Comparison of ENCODE assay signal across 5 cellular contexts in genomic region chr1:146781235-146781634, GRCh38.
DNase-seq lines count a peak whose midpoint lies in the region; ATAC-seq and TF ChIP-seq lines count a peak whose summit lies in the region.
"Not testable (repeated sequence)": the region's sequence is repeated elsewhere in the genome, so short reads cannot be mapped to it uniquely, and the experiment has no call there.

No MANE protein-coding gene starts in this region.

- H2BK15ac ChIP-seq in mesendoderm (replicated peaks; ENCODE audit: low read depth), result not testable (repeated sequence)

- H3K27ac Mint-ChIP-seq in GM23338, WTC11, endodermal cell: not testable (repeated sequence)

- not testable (repeated sequence) for H3K27me3 Mint-ChIP-seq in GM23338 (ENCODE audit: insufficient read depth, low read depth, poor library complexity); WTC11 (ENCODE audit: low read depth); endodermal cell (ENCODE audit: insufficient read depth)

- H3K9me3 ChIP-seq in endodermal cell (ENCODE audit: control insufficient read depth, low read length), result not testable (repeated sequence)

- not testable (repeated sequence) for H3K79me2 ChIP-seq in GM23338 (replicated peaks; ENCODE audit: insufficient read depth); mesendoderm (ENCODE audit: control insufficient read depth, insufficient read depth, low read length)

- H3K4me2 ChIP-seq in GM23338; mesendoderm (ENCODE audit: low read length): not testable (repeated sequence)

- CTCF ChIA-PET in WTC11 (lab: Charles Lee), result not testable (repeated sequence)

- H3K4me1 Mint-ChIP-seq in GM23338, WTC11, endodermal cell: not testable (repeated sequence)

- POLR2A ChIA-PET in WTC11 (lab: Charles Lee), result not testable (repeated sequence)

- not testable (repeated sequence) for DNase-seq in GM23338 (ENCODE audit: low spot score); WTC11 (ENCODE audit: low spot score)
- peak; percentile 6 for DNase-seq in NCI-H146 treated with DMSO at 0.1 percent for 48 hours (lab: John Stamatoyannopoulos, UW; ENCODE audit: unreplicated experiment)
- peak; percentile 59 for DNase-seq in endodermal cell
- peak; percentile 77 for DNase-seq in mesendoderm

- H3K79me1 ChIP-seq in mesendoderm (ENCODE audit: low read length), result not testable (repeated sequence)

- not testable (repeated sequence) for H2AFZ ChIP-seq in GM23338

- TF ChIP-seq CTCF in GM23338 (conservative IDR thresholded peaks at IDR 0.05; ENCODE audit: low read depth in 2 of 2); WTC11 (IDR thresholded peaks at IDR 0.05); endodermal cell (conservative IDR thresholded peaks at IDR 0.05): not testable (repeated sequence)

- H3K18ac ChIP-seq in mesendoderm (ENCODE audit: low read length), result not testable (repeated sequence)

- not testable (repeated sequence) for H3K4me3 Mint-ChIP-seq in GM23338, WTC11, endodermal cell

- 77 to 96% methylated on average over 4 to 7 of the region's 7 CpGs for WGBS in endodermal cell (ENCODE audit: insufficient coverage in 1 of 2, insufficient read length in 1 of 2), 2 experiments
- WGBS in mesendoderm (ENCODE audit: extremely low coverage, insufficient coverage, low lambda C conversion rate), result no CpG with 5 or more reads among the region's 7 CpGs

- not testable (repeated sequence) for H3K56ac ChIP-seq in mesendoderm (ENCODE audit: low read length)

- not testable (repeated sequence) for H3K9me2 ChIP-seq in GM23338 (ENCODE audit: insufficient read depth)

- not testable (repeated sequence) for H3K4ac ChIP-seq in mesendoderm (ENCODE audit: low read depth, low read length)

- not testable (repeated sequence) for H3K9ac ChIP-seq in endodermal cell (ENCODE audit: extremely low read depth, low read length, poor library complexity, severe bottlenecking); mesendoderm (ENCODE audit: low read length)

- H2AK5ac ChIP-seq in mesendoderm (ENCODE audit: low read length), result not testable (repeated sequence)

- not testable (repeated sequence) for H3F3A ChIP-seq in GM23338 (replicated peaks; ENCODE audit: low read depth)

- not testable (repeated sequence) for H3K4me3 ChIP-seq in GM23338; endodermal cell (ENCODE audit: low read length); mesendoderm (ENCODE audit: low read length)

- not testable (repeated sequence) for H4K5ac ChIP-seq in mesendoderm (ENCODE audit: low read length)

- ATAC-seq in GM23338 (peak; percentile 26; the same call in 1 of the 3 replicates), WTC11 (peak; percentile 54)

- not testable (repeated sequence) for H3K4me1 ChIP-seq in GM23338 (ENCODE audit: insufficient read depth); endodermal cell (ENCODE audit: control insufficient read depth, insufficient read depth, low read length); mesendoderm (ENCODE audit: control insufficient read depth, low read depth, low read length)

- H2BK120ac ChIP-seq in mesendoderm (ENCODE audit: low read depth, low read length), result not testable (repeated sequence)

- not testable (repeated sequence) for H3K36me3 Mint-ChIP-seq in GM23338 (ENCODE audit: low read depth); WTC11; endodermal cell (ENCODE audit: low read depth)

- H3K9me3 Mint-ChIP-seq in GM23338, WTC11, endodermal cell: not testable (repeated sequence)

- H4K8ac ChIP-seq in mesendoderm (ENCODE audit: low read depth, low read length), result not testable (repeated sequence)

- not testable (repeated sequence) for H3K36me3 ChIP-seq in GM23338 (ENCODE audit: insufficient read depth); endodermal cell (ENCODE audit: control insufficient read depth, insufficient read depth, low read length); mesendoderm (ENCODE audit: control insufficient read depth, insufficient read depth, low read length)

- H4K20me1 ChIP-seq in GM23338 (replicated peaks; ENCODE audit: insufficient read depth), result not testable (repeated sequence)

- not testable (repeated sequence) for H3K27me3 ChIP-seq in GM23338 (ENCODE audit: insufficient read depth); endodermal cell (ENCODE audit: control insufficient read depth, insufficient read depth, low read length, poor library complexity, severe bottlenecking); mesendoderm (ENCODE audit: insufficient read depth, low read length, poor library complexity)

- not testable (repeated sequence) for H3K23ac ChIP-seq in mesendoderm (ENCODE audit: low read length)

- H2BK5ac ChIP-seq in mesendoderm (ENCODE audit: low read length), result not testable (repeated sequence)

- not testable (repeated sequence) for H3K27ac ChIP-seq in GM23338 (ENCODE audit: low read depth); endodermal cell (ENCODE audit: low read depth, low read length); mesendoderm (ENCODE audit: low read depth, low read length)
